ENCODE assay signal across 23 cellular contexts in genomic region chr2:162688403-162688802, GRCh38.
"Had no signal": no experiment of that assay in that cellular context is flagged by ENCODE, and none has a peak within 500 bp of the region (broad histone marks: within the 10 kb centered on the region; RNA-seq: fewer than 3 reads in every experiment).

No MANE protein-coding gene starts in this region.

- H3K4me1 Mint-ChIP-seq: naive thymus-derived CD4-positive, alpha-beta T cell; stimulated activated naive B cell treated with anti-CD40 and anti-IgM and Interleukin-4, amounts not matched to agents 10 μg/mL and 1 μg/mL and 100 μg/mL, for 72 hours had no signal

- H3K27ac Mint-ChIP-seq: naive thymus-derived CD4-positive, alpha-beta T cell; nephron; neural progenitor cell; stimulated activated naive B cell treated with anti-CD40 and anti-IgM and Interleukin-4, amounts not matched to agents 10 μg/mL and 1 μg/mL and 100 μg/mL, for 72 hours; stimulated activated naive CD8-positive, alpha-beta T cell treated with anti-CD3 and anti-CD28 coated beads, Interleukin-15, Interleukin-2, amounts not matched to agents 100 ng/mL and 50 ng/mL, for 24 hours had no signal

- H3K27me3 ChIP-seq: esophagus muscularis mucosa, foreskin keratinocyte, gastroesophageal sphincter, heart left ventricle, hepatocyte, neural progenitor cell, right atrium auricular region, sigmoid colon, spleen, tibial nerve, upper lobe of right lung, uterus had no signal

- H3K36me3 Mint-ChIP-seq: naive thymus-derived CD4-positive, alpha-beta T cell; neural progenitor cell; stimulated activated naive B cell treated with anti-CD40 and anti-IgM and Interleukin-4, amounts not matched to agents 10 μg/mL and 1 μg/mL and 100 μg/mL, for 72 hours had no signal

- H3K4me3 ChIP-seq: esophagus muscularis mucosa, gastroesophageal sphincter, heart left ventricle, hepatocyte, neural progenitor cell, prostate gland, right atrium auricular region, sigmoid colon, spleen, thoracic aorta, tibial nerve, upper lobe of right lung, uterus had no signal

- H3K4me3 Mint-ChIP-seq: naive thymus-derived CD4-positive, alpha-beta T cell; nephron; neural progenitor cell; stimulated activated naive B cell treated with anti-CD40 and anti-IgM and Interleukin-4, amounts not matched to agents 10 μg/mL and 1 μg/mL and 100 μg/mL, for 72 hours; stimulated activated naive CD8-positive, alpha-beta T cell treated with anti-CD3 and anti-CD28 coated beads, Interleukin-15, Interleukin-2, amounts not matched to agents 100 ng/mL and 50 ng/mL, for 24 hours had no signal

- ATAC-seq: foreskin keratinocyte; gastroesophageal sphincter; heart left ventricle; naive thymus-derived CD4-positive, alpha-beta T cell; stimulated activated naive B cell treated with anti-CD40 and anti-IgM and Interleukin-4, amounts not matched to agents 10 μg/mL and 1 μg/mL and 100 μg/mL, for 72 hours; upper lobe of right lung had no signal

- H3K4me1 ChIP-seq: esophagus muscularis mucosa, foreskin keratinocyte, gastroesophageal sphincter, heart left ventricle, neural progenitor cell, prostate gland, sigmoid colon, spleen, tibial nerve, upper lobe of right lung, uterus had no signal

- H2AFZ ChIP-seq: hepatocyte, neural progenitor cell had no signal

- H3K27ac ChIP-seq: esophagus muscularis mucosa, foreskin keratinocyte, gastroesophageal sphincter, heart left ventricle, hepatocyte, neural progenitor cell, prostate gland, right atrium auricular region, sigmoid colon, spleen, thoracic aorta, tibial nerve, upper lobe of right lung, uterus had no signal

- H3K9me3 Mint-ChIP-seq: nephron; neural progenitor cell; stimulated activated naive CD8-positive, alpha-beta T cell treated with anti-CD3 and anti-CD28 coated beads, Interleukin-15, Interleukin-2, amounts not matched to agents 100 ng/mL and 50 ng/mL, for 24 hours had no signal

- H3K27me3 Mint-ChIP-seq: naive thymus-derived CD4-positive, alpha-beta T cell; stimulated activated naive B cell treated with anti-CD40 and anti-IgM and Interleukin-4, amounts not matched to agents 10 μg/mL and 1 μg/mL and 100 μg/mL, for 72 hours; stimulated activated naive CD8-positive, alpha-beta T cell treated with anti-CD3 and anti-CD28 coated beads, Interleukin-15, Interleukin-2, amounts not matched to agents 100 ng/mL and 50 ng/mL, for 24 hours had no signal

- H3K79me2 ChIP-seq: hepatocyte had no signal

- H3K36me3 ChIP-seq: esophagus muscularis mucosa, gastroesophageal sphincter, heart left ventricle, neural progenitor cell, prostate gland, right atrium auricular region, sigmoid colon, spleen, thoracic aorta, tibial nerve, upper lobe of right lung, uterus had no signal

- H3K9me3 ChIP-seq: esophagus muscularis mucosa, gastroesophageal sphincter, heart left ventricle, prostate gland, right atrium auricular region, sigmoid colon, spleen, thoracic aorta, tibial nerve, upper lobe of right lung, uterus had no signal

- H3K4me2 ChIP-seq: hepatocyte, neural progenitor cell had no signal

- H3K9ac ChIP-seq: neural progenitor cell had no signal

- DNase-seq: cerebellar nuclear complex; effector memory CD4-positive, alpha-beta T cell; foreskin keratinocyte; heart left ventricle; mesendoderm; midbrain; naive thymus-derived CD4-positive, alpha-beta T cell; sigmoid colon; spleen; stimulated activated CD4-positive, alpha-beta T cell treated with anti-CD3 and anti-CD28 coated beads, Interleukin-4, amount 100 ng/mL, for 4 hours; stimulated activated naive B cell treated with anti-CD40 and anti-IgM and Interleukin-4, amounts not matched to agents 10 μg/mL and 1 μg/mL and 100 μg/mL, for 72 hours; upper lobe of right lung; uterus had no signal
